ENCODE assay signal across 1 cellular context in genomic region chr17:7466644-7467341, GRCh38.
TF ChIP-seq lines count a peak whose summit lies in the region.

No MANE protein-coding gene starts in this region.

TF ChIP-seq in K562, 482 proteins besides CTCF, POLR2A, EP300 and RAD21 (continued from another document and continues in another):
- TF ChIP-seq ZNF592 (IDR thresholded peaks at IDR 0.05) = no peak
- peak; percentile 92 for TF ChIP-seq NR2C1 (IDR thresholded peaks at IDR 0.05)
- TF ChIP-seq NR2C1 (tag; IDR thresholded peaks at IDR 0.05) = peak; percentile 96
- 0 out of 2 replicates have a peak, but pooled peaks have one; percentile 18 for TF ChIP-seq NFE2 (IDR thresholded peaks at IDR 0.05; ENCODE audit: low read depth)
- TF ChIP-seq ZNF174 (CRISPR knock-in tag; IDR thresholded peaks at IDR 0.05) = no peak
- no peak for TF ChIP-seq ZNF280B (CRISPR knock-in tag; IDR thresholded peaks at IDR 0.05)
- TF ChIP-seq ILK (tag; IDR thresholded peaks at IDR 0.05; ENCODE audit: borderline replicate concordance, low read depth) = no peak
- TF ChIP-seq BACH1 (tag; IDR thresholded peaks at IDR 0.05) = no peak
- TF ChIP-seq TAF1 (IDR thresholded peaks at IDR 0.05; ENCODE audit: control insufficient read depth, extremely low read depth, insufficient read depth, low read length, severe bottlenecking) = no peak
- TF ChIP-seq THAP7 (CRISPR knock-in tag; IDR thresholded peaks at IDR 0.05) = no peak
- TF ChIP-seq TEAD2 (tag; IDR thresholded peaks at IDR 0.05) = no peak
- no peak for TF ChIP-seq THRB (CRISPR knock-in tag; conservative IDR thresholded peaks at IDR 0.05)
- no peak for TF ChIP-seq ZNF518B (CRISPR knock-in tag; IDR thresholded peaks at IDR 0.05)
- TF ChIP-seq KDM1A (IDR thresholded peaks at IDR 0.05) = peak; percentile 74 to 86
- no peak for TF ChIP-seq ZNF639 (CRISPR knock-in tag; conservative IDR thresholded peaks at IDR 0.05 in 1 of 2, IDR thresholded peaks at IDR 0.05 in 1 of 2)
- TF ChIP-seq HES1 (IDR thresholded peaks at IDR 0.05; ENCODE audit: low read depth) = no peak
- no peak for TF ChIP-seq ATF2 (CRISPR knock-in tag; IDR thresholded peaks at IDR 0.05)
- TF ChIP-seq RHOXF2B (CRISPR knock-in tag; conservative IDR thresholded peaks at IDR 0.05) = no peak
- no peak for TF ChIP-seq ZNF583 (CRISPR knock-in tag; IDR thresholded peaks at IDR 0.05)
- no peak for TF ChIP-seq ILF3 (IDR thresholded peaks at IDR 0.05; ENCODE audit: borderline replicate concordance)
- TF ChIP-seq MTF1 (CRISPR knock-in tag; IDR thresholded peaks at IDR 0.05; ENCODE audit: borderline replicate concordance) = no peak
- TF ChIP-seq HEY1 (CRISPR knock-in tag; IDR thresholded peaks at IDR 0.05; ENCODE audit: borderline replicate concordance) = no peak
- no peak for TF ChIP-seq JUNB (CRISPR knock-in tag; conservative IDR thresholded peaks at IDR 0.05)
- peak; percentile 23; the same call in 1 of the 2 replicates for TF ChIP-seq ATF3 (IDR thresholded peaks at IDR 0.05)
- TF ChIP-seq ATF3 (CRISPR knock-in tag; conservative IDR thresholded peaks at IDR 0.05) = no peak
- TF ChIP-seq KAT8 (IDR thresholded peaks at IDR 0.05; ENCODE audit: low read depth) = peak; percentile 95
- no peak for TF ChIP-seq CHD2 (IDR thresholded peaks at IDR 0.05; ENCODE audit: low read depth, low read length)
- no peak for TF ChIP-seq ZBTB8A (IDR thresholded peaks at IDR 0.05; ENCODE audit: partially characterized antibody)
- no peak for TF ChIP-seq ZBTB26 (CRISPR knock-in tag; IDR thresholded peaks at IDR 0.05)
- TF ChIP-seq RCOR1 (IDR thresholded peaks at IDR 0.05; ENCODE audit: borderline replicate concordance in 1 of 2, low read depth in 2 of 2, low read length in 2 of 2) = peak; percentile 39 to 81; a peak in 2 of 4 replicates
- TF ChIP-seq KHSRP (IDR thresholded peaks at IDR 0.05) = no peak
- TF ChIP-seq CTBP1 (IDR thresholded peaks at IDR 0.05; ENCODE audit: borderline replicate concordance) = peak; percentile 73
- TF ChIP-seq TAF9B (IDR thresholded peaks at IDR 0.05; ENCODE audit: partially characterized antibody) = no peak
- TF ChIP-seq TFAP4 (CRISPR knock-in tag; IDR thresholded peaks at IDR 0.05; ENCODE audit: borderline replicate concordance) = no peak
- no peak for TF ChIP-seq ZNF121 (CRISPR knock-in tag; conservative IDR thresholded peaks at IDR 0.05)
- TF ChIP-seq TEAD4 (IDR thresholded peaks at IDR 0.05; ENCODE audit: low read length) = peak; percentile 72
- TF ChIP-seq TEAD4 (CRISPR knock-in tag; IDR thresholded peaks at IDR 0.05; ENCODE audit: borderline replicate concordance) = no peak
- TF ChIP-seq NFIC (IDR thresholded peaks at IDR 0.05) = peak; percentile 94
- peak; percentile 25; the same call in 1 of the 2 replicates for TF ChIP-seq JUND (IDR thresholded peaks at IDR 0.05; ENCODE audit: borderline replicate concordance, low read depth, low read length)
- peak; percentile 47; the same call in 1 of the 3 replicates for TF ChIP-seq JUND (tag; IDR thresholded peaks at IDR 0.05; ENCODE audit: borderline replicate concordance, low read depth, low read length)
- TF ChIP-seq ZNF644 (tag; IDR thresholded peaks at IDR 0.05; ENCODE audit: low read depth) = no peak
- no peak for TF ChIP-seq BRD9 (IDR thresholded peaks at IDR 0.05; ENCODE audit: low read depth, partially characterized antibody)
- TF ChIP-seq SRSF3 (IDR thresholded peaks at IDR 0.05; ENCODE audit: insufficient read depth, low read length) = no peak
- peak; percentile 80; the same call in 1 of the 2 replicates for TF ChIP-seq NR2C2 (CRISPR knock-in tag; IDR thresholded peaks at IDR 0.05)
- TF ChIP-seq NR2C2 (tag; IDR thresholded peaks at IDR 0.05) = peak; percentile 95
- TF ChIP-seq ZNF77 (CRISPR knock-in tag; IDR thresholded peaks at IDR 0.05) = no peak
- TF ChIP-seq ZNF79 (CRISPR knock-in tag; IDR thresholded peaks at IDR 0.05; ENCODE audit: low read depth) = no peak
- TF ChIP-seq IFI16 (CRISPR knock-in tag; IDR thresholded peaks at IDR 0.05) = no peak
- no peak for TF ChIP-seq RBM34 (IDR thresholded peaks at IDR 0.05; ENCODE audit: borderline replicate concordance, insufficient read depth, low read length)
- no peak for TF ChIP-seq KDM2B (CRISPR knock-in tag; IDR thresholded peaks at IDR 0.05)
- TF ChIP-seq ZNF436 (CRISPR knock-in tag; IDR thresholded peaks at IDR 0.05) = no peak
- no peak for TF ChIP-seq RUNX1 (IDR thresholded peaks at IDR 0.05; ENCODE audit: low read depth)
- TF ChIP-seq CAMTA2 (CRISPR knock-in tag; conservative IDR thresholded peaks at IDR 0.05) = no peak
